In genomic region chr15:38853608-38854007, GRCh38 we compare ENCODE assay signal across 10 cellular contexts.
A peak's percentile ranks its signal among the peaks of the same experiment; 100 is the strongest.
DNase-seq lines count a peak whose midpoint lies in the region; ATAC-seq and TF ChIP-seq lines count a peak whose summit lies in the region.
"Had no signal": no experiment of that assay in that cellular context is flagged by ENCODE, and none has a peak within 500 bp of the region (broad histone marks: within the 10 kb centered on the region; RNA-seq: fewer than 3 reads in every experiment).

No MANE protein-coding gene starts in this region.

- H4K20me1 ChIP-seq in OCI-LY7 (ENCODE audit: insufficient read depth, low read length): no peaks in the 10 kb centered on the region

- POLR2A ChIA-PET in OCI-LY7 (lab: Charles Lee): interaction anchor here (1.4 kb wide), 1 partner anchor 19 kb away, joined by 3 read pairs; no protein-coding TSS in a partner anchor

- no peaks in the 10 kb centered on the region for H3K9me2 ChIP-seq in OCI-LY7 (ENCODE audit: insufficient read depth, low read length)

- no peaks in the 10 kb centered on the region for H3K79me2 ChIP-seq in OCI-LY7 (ENCODE audit: insufficient read depth, low read depth, low read length)

- ATAC-seq in HG03039 (IDR thresholded peaks at IDR 0.05; ENCODE audit: unreplicated experiment) (no peak), GM18909 (IDR thresholded peaks at IDR 0.05; ENCODE audit: poor library complexity, unreplicated experiment) (no peak)

- TF ChIP-seq POLR2A in spleen (IDR thresholded peaks at IDR 0.05): no peak

- no peak overlapping the region for H3K4me3 Mint-ChIP-seq in chondrocyte (ENCODE audit: unreplicated experiment)
- no peak overlapping the region for H3K4me3 Mint-ChIP-seq in activated T-helper 2 cell treated with anti-CD3 and anti-CD28 coated beads, Interferon-gamma antibody, Interleukin-2, Interleukin-4, amounts not matched to agents 10 μg/mL and 5 μg/mL and 100 μg/mL, durations not matched to agents 14 hours and 24 hours and 36 hours (ENCODE audit: low read depth)
- H3K4me3 Mint-ChIP-seq: brain had no signal

- peaks cover 19% of the 10 kb centered on the region for H3K4me1 Mint-ChIP-seq in chondrocyte (ENCODE audit: low read depth)
- no peaks in the 10 kb centered on the region for H3K4me1 Mint-ChIP-seq in activated T-helper 2 cell treated with anti-CD3 and anti-CD28 coated beads, Interferon-gamma antibody, Interleukin-2, Interleukin-4, amounts not matched to agents 10 μg/mL and 5 μg/mL and 100 μg/mL, durations not matched to agents 14 hours and 24 hours and 36 hours (ENCODE audit: low read depth)

- no peaks in the 10 kb centered on the region for H3K9me3 Mint-ChIP-seq in chondrocyte (ENCODE audit: low read depth)
- no peaks in the 10 kb centered on the region for H3K9me3 Mint-ChIP-seq in activated T-helper 2 cell treated with anti-CD3 and anti-CD28 coated beads, Interferon-gamma antibody, Interleukin-2, Interleukin-4, amounts not matched to agents 10 μg/mL and 5 μg/mL and 100 μg/mL, durations not matched to agents 14 hours and 24 hours and 36 hours

- no peaks in the 10 kb centered on the region for H3K4me1 ChIP-seq in OCI-LY7 (ENCODE audit: insufficient read depth, low read length, poor library complexity, severe bottlenecking)
- H3K4me1 ChIP-seq in spleen: no peaks in the 10 kb centered on the region

- H3K4me3 ChIP-seq in OCI-LY7 (ENCODE audit: low read depth, low read length, poor library complexity, severe bottlenecking): no peak overlapping the region
- no peak overlapping the region for H3K4me3 ChIP-seq in spleen
- H3K4me3 ChIP-seq: skin epidermis had no signal

- intact Hi-C loops in OCI-LY7 (cut with micrococcal nuclease; ENCODE audit: unreplicated experiment) (no loop called here), spleen (cut with DNase I; ENCODE audit: low total_unique reads) (no loop called here)
- intact Hi-C loops in activated T-helper 2 cell treated with anti-CD3 and anti-CD28 coated beads, Interferon-gamma antibody, Interleukin-2, Interleukin-4, amounts not matched to agents 10 μg/mL and 5 μg/mL and 100 μg/mL, durations not matched to agents 14 hours and 24 hours and 36 hours (cut with micrococcal nuclease): no loop called here

- no peak overlapping the region for H2AFZ ChIP-seq in OCI-LY7 (ENCODE audit: low read length)

- no peak overlapping the region for H3K4me2 ChIP-seq in OCI-LY7 (ENCODE audit: low read length)

- H3K9me3 ChIP-seq in OCI-LY7 (ENCODE audit: low read length) (no peaks in the 10 kb centered on the region), spleen (no peaks in the 10 kb centered on the region)

- TF ChIP-seq CTCF in GM12874 (IDR thresholded peaks at IDR 0.05; ENCODE audit: insufficient read depth, low read depth, low read length): peak; percentile 50
- peak; percentile 58 for TF ChIP-seq CTCF in OCI-LY7 (conservative IDR thresholded peaks at IDR 0.05; ENCODE audit: low read length)
- peak; percentile 58 for TF ChIP-seq CTCF in chondrocyte (IDR thresholded peaks at IDR 0.05)
- TF ChIP-seq CTCF in spleen (IDR thresholded peaks at IDR 0.05 in 8 of 11, conservative IDR thresholded peaks at IDR 0.05 in 3 of 11): peak in 6 of 11 experiments; percentile 20 to 38 (median 28)

- CTCF ChIA-PET in OCI-LY7 (lab: Charles Lee; ENCODE audit: unreplicated experiment): no interaction called here

- H3K36me3 Mint-ChIP-seq in chondrocyte (ENCODE audit: low read depth): no peaks in the 10 kb centered on the region
- no peaks in the 10 kb centered on the region for H3K36me3 Mint-ChIP-seq in activated T-helper 2 cell treated with anti-CD3 and anti-CD28 coated beads, Interferon-gamma antibody, Interleukin-2, Interleukin-4, amounts not matched to agents 10 μg/mL and 5 μg/mL and 100 μg/mL, durations not matched to agents 14 hours and 24 hours and 36 hours (ENCODE audit: low read depth)
- H3K36me3 Mint-ChIP-seq: brain had no signal

- no peaks in the 10 kb centered on the region for H3K27me3 Mint-ChIP-seq in chondrocyte (ENCODE audit: low read depth)
- H3K27me3 Mint-ChIP-seq in activated T-helper 2 cell treated with anti-CD3 and anti-CD28 coated beads, Interferon-gamma antibody, Interleukin-2, Interleukin-4, amounts not matched to agents 10 μg/mL and 5 μg/mL and 100 μg/mL, durations not matched to agents 14 hours and 24 hours and 36 hours (ENCODE audit: low read depth): peaks cover 13% of the 10 kb centered on the region
- H3K27me3 Mint-ChIP-seq: brain had no signal

- peaks cover 0 to 12% (median 0%) of the 10 kb centered on the region in 7 donors for H3K27me3 ChIP-seq in spleen (replicated peaks in 1 of 7)

- WGBS in spleen, 5 donors: 57 to 81% (median 69%) methylated on average over 1 of the region's 1 CpG

- H3K27ac ChIP-seq in OCI-LY7 (ENCODE audit: low read depth, low read length, poor library complexity, severe bottlenecking): no peak overlapping the region
- no peak overlapping the region for H3K27ac ChIP-seq in spleen
- H3K27ac ChIP-seq: skin epidermis had no signal

- H3K36me3 ChIP-seq in OCI-LY7 (ENCODE audit: insufficient read depth, low read length) (no peaks in the 10 kb centered on the region), spleen (no peaks in the 10 kb centered on the region)

- BruUV-seq in OCI-LY7 (replicated peaks; lab: Mats Ljungman, UMichigan): no TSS peak

- DNase-seq in OCI-LY7 (ENCODE audit: low spot score) (peak; percentile 11), chondrocyte (ENCODE audit: low spot score) (no peak), spleen (no peak), HuH-7 (ENCODE audit: low spot score) (no peak)
- DNase-seq in activated T-helper 2 cell treated with anti-CD3 and anti-CD28 coated beads, Interferon-gamma antibody, Interleukin-2, Interleukin-4, amounts not matched to agents 10 μg/mL and 5 μg/mL and 100 μg/mL, durations not matched to agents 14 hours and 24 hours and 36 hours (ENCODE audit: low spot score): no peak

- no peak overlapping the region for H3K27ac Mint-ChIP-seq in chondrocyte (ENCODE audit: unreplicated experiment)
- H3K27ac Mint-ChIP-seq in activated T-helper 2 cell treated with anti-CD3 and anti-CD28 coated beads, Interferon-gamma antibody, Interleukin-2, Interleukin-4, amounts not matched to agents 10 μg/mL and 5 μg/mL and 100 μg/mL, durations not matched to agents 14 hours and 24 hours and 36 hours: no peak overlapping the region
